In the genomic region with DNA sequence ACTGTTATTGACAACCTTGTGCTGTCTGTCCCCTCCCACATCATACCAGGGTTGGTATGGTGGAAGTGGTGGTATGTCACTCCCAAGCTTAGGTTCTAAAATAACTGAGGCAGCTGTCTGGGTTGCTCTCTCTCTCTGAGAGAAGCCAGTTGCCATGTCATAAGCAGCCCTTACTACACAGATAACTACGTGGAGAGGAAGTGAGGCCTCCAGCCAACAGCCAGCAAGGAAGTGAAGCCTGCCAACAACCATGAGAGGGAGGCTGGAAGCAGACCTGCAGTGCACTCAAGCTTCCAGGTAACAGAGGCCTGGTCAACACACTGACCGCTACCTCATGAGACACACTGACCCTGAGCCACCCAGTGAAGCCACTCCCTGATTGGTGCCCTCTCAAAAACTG, we compare ENCODE assay signal across 8 cellular contexts. TPM values are rescaled to one million over a fixed set of nuclear protein-coding genes. Genes with fewer than 3 reads are reported as not detected.
DNase-seq lines count a peak whose midpoint lies in the region; ATAC-seq and TF ChIP-seq lines count a peak whose summit lies in the region.

No MANE protein-coding gene starts in this region.

- H3K4me3 Mint-ChIP-seq in activated CD8-positive, alpha-beta T cell treated with anti-CD3 and anti-CD28 coated beads for 36 hours: no peak overlapping the region
- H3K4me3 Mint-ChIP-seq in naive thymus-derived CD4-positive, alpha-beta T cell: no peak overlapping the region
- no peak overlapping the region for H3K4me3 Mint-ChIP-seq in chondrocyte (ENCODE audit: unreplicated experiment)

- H3K36me3 Mint-ChIP-seq in activated CD8-positive, alpha-beta T cell treated with anti-CD3 and anti-CD28 coated beads for 36 hours (ENCODE audit: low read depth): peaks cover 11% of the 10 kb centered on the region
- H3K36me3 Mint-ChIP-seq in naive thymus-derived CD4-positive, alpha-beta T cell: peaks cover 0 to 9% (median 0%) of the 10 kb centered on the region in 5 donors
- peaks cover 11% of the 10 kb centered on the region for H3K36me3 Mint-ChIP-seq in chondrocyte (ENCODE audit: low read depth)

- peaks cover 4% of the 10 kb centered on the region for H3K4me1 Mint-ChIP-seq in activated CD8-positive, alpha-beta T cell treated with anti-CD3 and anti-CD28 coated beads for 36 hours (ENCODE audit: low read depth)
- H3K4me1 Mint-ChIP-seq in naive thymus-derived CD4-positive, alpha-beta T cell: peaks cover 0 to 9% (median 5%) of the 10 kb centered on the region in 7 donors
- peaks cover 10% of the 10 kb centered on the region for H3K4me1 Mint-ChIP-seq in chondrocyte (ENCODE audit: low read depth)

- H3K4me3 ChIP-seq in naive thymus-derived CD4-positive, alpha-beta T cell (ENCODE audit: low read length): no peak overlapping the region
- H3K4me3 ChIP-seq in vagina: no peak overlapping the region

- TF ChIP-seq POLR2A in vagina (IDR thresholded peaks at IDR 0.05): no peak

- H3K27ac Mint-ChIP-seq in activated CD8-positive, alpha-beta T cell treated with anti-CD3 and anti-CD28 coated beads for 36 hours: no peak overlapping the region
- H3K27ac Mint-ChIP-seq in naive thymus-derived CD4-positive, alpha-beta T cell: peak overlapping the region in 1 of 9 donors; percentile 26
- no peak overlapping the region for H3K27ac Mint-ChIP-seq in chondrocyte (ENCODE audit: unreplicated experiment)

- DNase-seq in activated CD8-positive, alpha-beta T cell treated with anti-CD3 and anti-CD28 coated beads for 36 hours: no peak
- no peak for DNase-seq in naive thymus-derived CD4-positive, alpha-beta T cell
- DNase-seq in chondrocyte (ENCODE audit: low spot score) (no peak), vagina (ENCODE audit: extremely low spot score in 2 of 2) (no peak), NCI-H345 treated with DMSO at 0.1 percent for 48 hours (lab: John Stamatoyannopoulos, UW; ENCODE audit: unreplicated experiment) (no peak)

- H3K27ac ChIP-seq in naive thymus-derived CD4-positive, alpha-beta T cell (ENCODE audit: low read depth, low read length): no peak overlapping the region
- H3K27ac ChIP-seq in vagina: no peak overlapping the region

- ATAC-seq in GM19438 (IDR thresholded peaks at IDR 0.05; ENCODE audit: low read depth, unreplicated experiment): peak; percentile 72
- peak; percentile 98 for ATAC-seq in HG03135 (IDR thresholded peaks at IDR 0.05; ENCODE audit: unreplicated experiment)
- peak; percentile 56 for ATAC-seq in activated CD8-positive, alpha-beta T cell treated with anti-CD3 and anti-CD28 coated beads for 36 hours
- peak; percentile 67 for ATAC-seq in naive thymus-derived CD4-positive, alpha-beta T cell
- ATAC-seq in GM18520 (IDR thresholded peaks at IDR 0.05; ENCODE audit: unreplicated experiment): no peak

- CTCF ChIA-PET in activated CD8-positive, alpha-beta T cell treated with anti-CD3 and anti-CD28 coated beads for 36 hours (lab: Charles Lee): no interaction called here
- CTCF ChIA-PET in naive thymus-derived CD4-positive, alpha-beta T cell (lab: Charles Lee): no interaction called here

- no peak for TF ChIP-seq CTCF in activated CD8-positive, alpha-beta T cell treated with anti-CD3 and anti-CD28 coated beads for 36 hours (IDR thresholded peaks at IDR 0.05)
- TF ChIP-seq CTCF in chondrocyte (IDR thresholded peaks at IDR 0.05) (no peak), vagina (IDR thresholded peaks at IDR 0.05) (no peak)

- H3K9me3 ChIP-seq in naive thymus-derived CD4-positive, alpha-beta T cell (ENCODE audit: control insufficient read depth in 2 of 3, low read length in 3 of 3): no peaks in the 10 kb centered on the region
- H3K9me3 ChIP-seq in vagina: no peaks in the 10 kb centered on the region

- H3K9me3 Mint-ChIP-seq in activated CD8-positive, alpha-beta T cell treated with anti-CD3 and anti-CD28 coated beads for 36 hours: no peaks in the 10 kb centered on the region
- H3K9me3 Mint-ChIP-seq in naive thymus-derived CD4-positive, alpha-beta T cell: no peaks in the 10 kb centered on the region
- no peaks in the 10 kb centered on the region for H3K9me3 Mint-ChIP-seq in chondrocyte (ENCODE audit: low read depth)

- no peaks in the 10 kb centered on the region for H3K27me3 ChIP-seq in naive thymus-derived CD4-positive, alpha-beta T cell (ENCODE audit: control insufficient read depth in 2 of 2, insufficient read depth in 2 of 2, low read length in 2 of 2)
- H3K27me3 ChIP-seq in vagina: no peaks in the 10 kb centered on the region

- POLR2A ChIA-PET in activated CD8-positive, alpha-beta T cell treated with anti-CD3 and anti-CD28 coated beads for 36 hours (lab: Charles Lee): no interaction called here
- POLR2A ChIA-PET in naive thymus-derived CD4-positive, alpha-beta T cell (lab: Charles Lee): no interaction called here

- H3K4me1 ChIP-seq in naive thymus-derived CD4-positive, alpha-beta T cell (ENCODE audit: control insufficient read depth in 2 of 2, insufficient read depth in 2 of 2, low read length in 2 of 2): no peaks in the 10 kb centered on the region
- H3K4me1 ChIP-seq in vagina: peaks cover 9% of the 10 kb centered on the region

- no peaks in the 10 kb centered on the region for H3K36me3 ChIP-seq in naive thymus-derived CD4-positive, alpha-beta T cell (ENCODE audit: control insufficient read depth in 2 of 3, insufficient read depth in 3 of 3, low read length in 3 of 3)
- H3K36me3 ChIP-seq in vagina: no peaks in the 10 kb centered on the region

- intact Hi-C loops in activated CD8-positive, alpha-beta T cell treated with anti-CD3 and anti-CD28 coated beads for 36 hours (cut with micrococcal nuclease): no loop called here
- intact Hi-C loops in naive thymus-derived CD4-positive, alpha-beta T cell (cut with micrococcal nuclease): no loop called here
- intact Hi-C loops in vagina (cut with DNase I): no loop called here

- H3K27me3 Mint-ChIP-seq in activated CD8-positive, alpha-beta T cell treated with anti-CD3 and anti-CD28 coated beads for 36 hours: no peaks in the 10 kb centered on the region
- H3K27me3 Mint-ChIP-seq in naive thymus-derived CD4-positive, alpha-beta T cell: no peaks in the 10 kb centered on the region
- H3K27me3 Mint-ChIP-seq in chondrocyte (ENCODE audit: low read depth): no peaks in the 10 kb centered on the region

RNA-seq across cellular contexts. Expression of gene CTNNAL1, which starts 18.6 kb away (rescaled TPM):
- 10 to 100 TPM; 24.1 to 26.0 TPM for total RNA-seq in activated CD8-positive, alpha-beta T cell treated with anti-CD3 and anti-CD28 coated beads for 36 hours
- total RNA-seq in naive thymus-derived CD4-positive, alpha-beta T cell: 1 to 10 TPM; 1.1 to 9.9 (median 2.5) TPM
- polyA plus RNA-seq in naive thymus-derived CD4-positive, alpha-beta T cell: under 1 TPM; 0.77 to 0.91 TPM
- 24.9 to 31.9 TPM (median 25.9 TPM) in 3 replicates for total RNA-seq in chondrocyte
- total RNA-seq in vagina: 18.2 TPM
